9 cellular contexts compared by ENCODE assay signal in the genomic region with DNA sequence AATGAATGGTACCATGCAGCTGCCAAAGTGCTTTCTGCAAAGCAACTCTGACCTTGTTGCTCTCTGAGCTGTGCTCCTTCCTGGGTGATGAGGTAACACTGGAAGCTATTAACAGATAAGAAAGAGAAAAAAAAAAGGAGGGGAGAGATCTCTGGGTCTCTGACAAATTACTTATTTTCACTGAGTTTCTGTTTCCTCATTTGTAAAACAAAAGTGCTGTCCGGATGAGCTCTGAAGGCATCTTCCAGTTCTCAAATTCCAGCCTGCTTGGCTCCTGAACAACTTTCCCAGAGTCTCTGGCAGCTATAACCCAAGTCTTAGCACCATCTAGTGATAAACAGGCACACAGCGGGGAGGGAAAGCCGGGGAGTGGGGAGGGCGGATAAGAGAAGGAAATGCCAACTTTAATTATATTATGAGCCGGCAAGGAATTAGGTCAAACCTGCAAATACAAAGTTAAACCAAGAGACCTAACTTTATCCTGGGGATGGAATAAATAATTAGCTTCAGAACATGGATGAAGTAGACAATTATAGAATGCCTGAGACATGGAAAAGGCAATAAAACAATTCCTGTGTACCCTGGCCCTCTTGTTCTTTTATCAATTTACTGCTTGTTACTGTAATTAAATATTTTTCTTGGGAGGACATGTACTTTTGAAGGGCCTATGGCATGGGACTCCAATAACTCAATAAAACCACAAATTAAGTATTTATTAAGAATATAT.
DNase-seq lines count a peak whose midpoint lies in the region; ATAC-seq, FAIRE-seq and TF ChIP-seq lines count a peak whose summit lies in the region.
"Had no signal": no experiment of that assay in that cellular context is flagged by ENCODE, and none has a peak within 500 bp of the region (broad histone marks: within the 10 kb centered on the region; RNA-seq: fewer than 3 reads in every experiment).

No MANE protein-coding gene starts in this region.

- no peak overlapping the region for H3K18ac ChIP-seq in mesendoderm (ENCODE audit: low read length)

- no peaks in the 10 kb centered on the region for H3K27me3 ChIP-seq in mesendoderm (ENCODE audit: insufficient read depth, low read length, poor library complexity)
- H3K27me3 ChIP-seq in CD4-positive, alpha-beta memory T cell (ENCODE audit: insufficient read depth, low read length): no peaks in the 10 kb centered on the region

- H4K8ac ChIP-seq in mesendoderm (ENCODE audit: low read depth, low read length): no peak overlapping the region

- no peak overlapping the region for H2AK5ac ChIP-seq in mesendoderm (ENCODE audit: low read length)

- no peaks in the 10 kb centered on the region for H3K36me3 ChIP-seq in mesendoderm (ENCODE audit: control insufficient read depth, insufficient read depth, low read length)
- no peaks in the 10 kb centered on the region for H3K36me3 ChIP-seq in CD4-positive, alpha-beta memory T cell (ENCODE audit: insufficient read depth, low read length)

- ATAC-seq in GM21576 (IDR thresholded peaks at IDR 0.05; ENCODE audit: unreplicated experiment): no peak

- H3K27ac Mint-ChIP-seq in endothelial cell (ENCODE audit: unreplicated experiment): no peak overlapping the region
- peak overlapping the region in 1 of 7 donors; percentile 0 for H3K27ac Mint-ChIP-seq in CD4-positive, alpha-beta memory T cell

- in situ Hi-C loops in ACHN (cut with HindIII; ENCODE audit: low pct_ligation_motif_present, low pct_unique_long_range_greater_than_20kb, low sequenced_read_pairs): no loop called here

- FAIRE-seq in RCC 7860 (lab: Jason Lieb, UNC): peak; percentile 63
- FAIRE-seq: GM18507 had no signal

- no peak overlapping the region for H3K4me3 Mint-ChIP-seq in endothelial cell (ENCODE audit: unreplicated experiment)
- H3K4me3 Mint-ChIP-seq in CD4-positive, alpha-beta memory T cell: no peak overlapping the region

- H3K36me3 Mint-ChIP-seq in endothelial cell (ENCODE audit: low read depth, unreplicated experiment): no peaks in the 10 kb centered on the region
- no peaks in the 10 kb centered on the region for H3K36me3 Mint-ChIP-seq in CD4-positive, alpha-beta memory T cell

- DNase-seq in ACHN (peak; percentile 90), GOT3 (lab: John Stamatoyannopoulos, UW) (peak; percentile 7), RCC 7860 (ENCODE audit: low spot score) (peak; percentile 62), endothelial cell (ENCODE audit: low spot score) (peak; percentile 37), mesendoderm (peak; percentile 96), activated gamma-delta T cell treated with Interleukin-2 at 50 U/mL for 16 hours (no peak)
- DNase-seq in CD4-positive, alpha-beta memory T cell: no peak

- WGBS in mesendoderm (ENCODE audit: extremely low coverage, insufficient coverage, low lambda C conversion rate): no CpG with 5 or more reads among the region's 5 CpGs

- no peak overlapping the region for H4K5ac ChIP-seq in mesendoderm (ENCODE audit: low read length)

- CTCF ChIA-PET in CD4-positive, alpha-beta memory T cell (lab: Charles Lee; ENCODE audit: partially characterized antibody): interaction anchor here (0.8 to 2.3 kb wide), 8 partner anchors 15 to 287 kb away, joined by 3 to 12 read pairs (median 4); no protein-coding TSS in a partner anchor

- H3K9ac ChIP-seq in mesendoderm (ENCODE audit: low read length): no peak overlapping the region

- POLR2A ChIA-PET in CD4-positive, alpha-beta memory T cell (lab: Charles Lee; ENCODE audit: partially characterized antibody): no interaction called here

- intact Hi-C loops in CD4-positive, alpha-beta memory T cell (cut with micrococcal nuclease): loop anchor here (1.0 kb wide), 2 partner anchors 68 to 106 kb away; no protein-coding TSS in a partner anchor

- TF ChIP-seq CTCF in endothelial cell (IDR thresholded peaks at IDR 0.05; ENCODE audit: unreplicated experiment): no peak

- H2BK120ac ChIP-seq in mesendoderm (ENCODE audit: low read depth, low read length): no peak overlapping the region

- H3K4me2 ChIP-seq in mesendoderm (ENCODE audit: low read length): no peak overlapping the region

- H2BK5ac ChIP-seq in mesendoderm (ENCODE audit: low read length): no peak overlapping the region

- H3K27ac ChIP-seq in mesendoderm (ENCODE audit: low read depth, low read length): peak overlapping the region; percentile 0
- H3K27ac ChIP-seq in CD4-positive, alpha-beta memory T cell (ENCODE audit: low read depth, low read length): no peak overlapping the region

- peaks cover 9% of the 10 kb centered on the region for H3K4me1 ChIP-seq in mesendoderm (ENCODE audit: control insufficient read depth, low read depth, low read length)
- no peaks in the 10 kb centered on the region for H3K4me1 ChIP-seq in CD4-positive, alpha-beta memory T cell (ENCODE audit: insufficient read depth, low read length)

- peaks cover 13% of the 10 kb centered on the region for H3K4me1 Mint-ChIP-seq in endothelial cell (ENCODE audit: unreplicated experiment)
- no peaks in the 10 kb centered on the region for H3K4me1 Mint-ChIP-seq in CD4-positive, alpha-beta memory T cell

- H2BK15ac ChIP-seq in mesendoderm (replicated peaks; ENCODE audit: low read depth): no peak overlapping the region

- H3K27me3 Mint-ChIP-seq in endothelial cell (ENCODE audit: unreplicated experiment): no peaks in the 10 kb centered on the region
- peaks cover 4 to 23% of the 10 kb centered on the region in 2 donors for H3K27me3 Mint-ChIP-seq in CD4-positive, alpha-beta memory T cell

- H3K4ac ChIP-seq in mesendoderm (ENCODE audit: low read depth, low read length): no peak overlapping the region

- H3K56ac ChIP-seq in mesendoderm (ENCODE audit: low read length): no peak overlapping the region

- H3K9me3 ChIP-seq in CD4-positive, alpha-beta memory T cell (ENCODE audit: control insufficient read depth in 1 of 2, low read length in 2 of 2): no peaks in the 10 kb centered on the region

- H3K79me2 ChIP-seq in mesendoderm (ENCODE audit: control insufficient read depth, insufficient read depth, low read length): no peaks in the 10 kb centered on the region

- H3K9me3 Mint-ChIP-seq in endothelial cell (ENCODE audit: unreplicated experiment): no peaks in the 10 kb centered on the region
- no peaks in the 10 kb centered on the region for H3K9me3 Mint-ChIP-seq in CD4-positive, alpha-beta memory T cell

- no peaks in the 10 kb centered on the region for H3K79me1 ChIP-seq in mesendoderm (ENCODE audit: low read length)

- no peak overlapping the region for H3K23ac ChIP-seq in mesendoderm (ENCODE audit: low read length)

- H3K4me3 ChIP-seq in mesendoderm (ENCODE audit: low read length): no peak overlapping the region
- H3K4me3 ChIP-seq in CD4-positive, alpha-beta memory T cell (ENCODE audit: low read length in 2 of 2): no peak overlapping the region

Comparison
In these comparisons a context has a peak if more than half of its experiments do, and no peak if none do; other contexts are left out.
1. DNase-seq: peak in ACHN (single experiment), GOT3 (single experiment), RCC 7860 (single experiment), endothelial cell (single experiment) and mesendoderm (single experiment); none in activated gamma-delta T cell treated with Interleukin-2 at 50 U/mL for 16 hours (single experiment) and CD4-positive, alpha-beta memory T cell (0 of 5).